8 cellular contexts compared by ENCODE assay signal in the genomic region with DNA sequence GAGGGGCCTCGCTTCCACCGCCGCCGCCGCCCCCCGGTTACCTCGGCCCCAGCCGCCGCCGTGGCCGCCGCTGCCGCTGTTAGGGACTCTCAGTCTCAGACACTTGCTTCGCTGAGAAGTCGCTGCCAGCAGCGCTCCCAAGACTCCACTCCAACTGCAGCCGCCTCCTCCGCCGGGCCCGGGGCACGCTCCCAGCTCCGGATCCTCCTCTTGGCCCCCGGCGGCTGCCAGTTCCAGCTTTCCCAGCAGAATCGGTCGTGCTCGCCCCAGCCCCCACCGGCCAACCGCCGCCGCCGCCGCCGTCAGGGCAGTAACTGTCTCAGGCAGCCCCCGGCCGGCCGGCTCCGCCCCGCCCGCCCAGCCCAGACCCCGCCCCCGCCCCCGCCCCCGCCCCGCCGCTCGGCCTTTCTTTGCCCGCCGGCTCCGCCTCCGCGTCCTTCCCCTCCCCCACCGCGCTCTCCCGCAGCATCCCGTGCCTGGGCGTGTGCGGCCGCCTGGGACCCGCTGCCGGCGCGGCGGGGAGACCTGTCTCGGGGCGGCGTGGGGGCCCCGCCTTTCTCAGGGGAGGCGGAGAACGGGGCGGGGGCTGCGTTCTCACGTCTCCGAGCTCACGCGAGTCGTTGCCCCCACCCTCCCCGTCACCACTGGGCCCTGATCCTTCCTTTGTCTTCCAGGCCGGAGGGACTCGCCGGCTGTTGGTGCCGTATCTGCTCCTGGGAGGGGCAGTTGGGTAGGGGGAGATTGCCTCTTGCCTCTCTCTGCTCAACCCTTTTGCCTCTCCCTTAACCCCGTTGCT. TPM values are rescaled to one million over a fixed set of nuclear protein-coding genes. Genes with fewer than 3 reads are reported as not detected.
DNase-seq lines count a peak whose midpoint lies in the region; ATAC-seq and TF ChIP-seq lines count a peak whose summit lies in the region.

A gene with protein sequence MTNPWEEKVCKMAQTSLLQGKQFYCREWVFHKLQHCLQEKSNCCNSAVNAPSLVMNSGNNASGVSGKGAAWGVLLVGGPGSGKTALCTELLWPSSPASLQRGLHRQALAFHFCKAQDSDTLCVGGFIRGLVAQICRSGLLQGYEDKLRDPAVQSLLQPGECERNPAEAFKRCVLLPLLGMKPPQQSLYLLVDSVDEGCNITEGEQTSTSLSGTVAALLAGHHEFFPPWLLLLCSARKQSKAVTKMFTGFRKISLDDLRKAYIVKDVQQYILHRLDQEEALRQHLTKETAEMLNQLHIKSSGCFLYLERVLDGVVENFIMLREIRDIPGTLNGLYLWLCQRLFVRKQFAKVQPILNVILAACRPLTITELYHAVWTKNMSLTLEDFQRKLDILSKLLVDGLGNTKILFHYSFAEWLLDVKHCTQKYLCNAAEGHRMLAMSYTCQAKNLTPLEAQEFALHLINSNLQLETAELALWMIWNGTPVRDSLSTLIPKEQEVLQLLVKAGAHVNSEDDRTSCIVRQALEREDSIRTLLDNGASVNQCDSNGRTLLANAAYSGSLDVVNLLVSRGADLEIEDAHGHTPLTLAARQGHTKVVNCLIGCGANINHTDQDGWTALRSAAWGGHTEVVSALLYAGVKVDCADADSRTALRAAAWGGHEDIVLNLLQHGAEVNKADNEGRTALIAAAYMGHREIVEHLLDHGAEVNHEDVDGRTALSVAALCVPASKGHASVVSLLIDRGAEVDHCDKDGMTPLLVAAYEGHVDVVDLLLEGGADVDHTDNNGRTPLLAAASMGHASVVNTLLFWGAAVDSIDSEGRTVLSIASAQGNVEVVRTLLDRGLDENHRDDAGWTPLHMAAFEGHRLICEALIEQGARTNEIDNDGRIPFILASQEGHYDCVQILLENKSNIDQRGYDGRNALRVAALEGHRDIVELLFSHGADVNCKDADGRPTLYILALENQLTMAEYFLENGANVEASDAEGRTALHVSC (N-terminal part only) (minus strand): TSS at position 316 of the 796 bp plus-strand sequence. CDS start 2,221 bp downstream, outside the sequence.

- TF ChIP-seq CTCF in GM12864 (IDR thresholded peaks at IDR 0.05; ENCODE audit: low read depth, low read length, missing control alignments) (no peak), SU-DHL-6 (IDR thresholded peaks at IDR 0.05; ENCODE audit: insufficient read depth, low read length, poor library complexity, severe bottlenecking) (no peak)

- no peaks in the 10 kb centered on the region for H3K27me3 ChIP-seq in SU-DHL-6 (ENCODE audit: low read length)

- H3K36me3 ChIP-seq in SU-DHL-6 (ENCODE audit: low read length), result no peaks in the 10 kb centered on the region

- H3K9me3 ChIP-seq in SU-DHL-6 (ENCODE audit: insufficient read depth, low read length), result no peaks in the 10 kb centered on the region

- peak within 1 kb of the TSS; percentile 76 for H3K4me3 ChIP-seq in GM12864 (ENCODE audit: low read depth, low read length)
- H3K4me3 ChIP-seq in SU-DHL-6 (ENCODE audit: insufficient read depth, low read length, poor library complexity, severe bottlenecking), result peak within 1 kb of the TSS; percentile 54

- intact Hi-C loops in left cardiac atrium (cut with DNase I), result loop anchor here in 1 of 2 donors (10.0 kb wide), 1 partner anchor 222 kb away; no protein-coding TSS in a partner anchor
- intact Hi-C loops in posterior cingulate gyrus (cut with DNase I), result no loop called here

- peak within 1 kb of the TSS; percentile 44 for H3K4me2 ChIP-seq in SU-DHL-6 (ENCODE audit: low read depth, low read length, poor library complexity, severe bottlenecking)

- no peaks in the 10 kb centered on the region for H3K79me2 ChIP-seq in SU-DHL-6 (ENCODE audit: insufficient read depth, low read length)

- no peaks in the 10 kb centered on the region for H4K20me1 ChIP-seq in SU-DHL-6 (ENCODE audit: low read depth, low read length)

- H3F3A ChIP-seq in SU-DHL-6 (ENCODE audit: insufficient read depth), result no peaks in the 10 kb centered on the region

- DNase-seq in GM12864 (ENCODE audit: low read depth) (peak; percentile 40), NCI-H1092 treated with DMSO at 0.1 percent for 48 hours (lab: John Stamatoyannopoulos, UW) (peak; percentile 92), amniotic stem cell (lab: John Stamatoyannopoulos, UW) (peak; percentile 89), left cardiac atrium (peak; percentile 94), posterior cingulate gyrus (peak; percentile 75 to 97 (median 84)), ureter (ENCODE audit: low spot score) (peak; percentile 90)

- peak within 1 kb of the TSS; percentile 52 for H3K9ac ChIP-seq in SU-DHL-6 (ENCODE audit: low read length)

- peak within 1 kb of the TSS; percentile 78 for H2AFZ ChIP-seq in SU-DHL-6 (ENCODE audit: low read depth, low read length, severe bottlenecking)

- no peaks in the 10 kb centered on the region for H3K9me2 ChIP-seq in SU-DHL-6 (replicated peaks; ENCODE audit: insufficient read depth, low read length)

- ATAC-seq in HG02623 (IDR thresholded peaks at IDR 0.05; ENCODE audit: unreplicated experiment), result peak; percentile 69
- ATAC-seq in left cardiac atrium, result peak; percentile 91 to 92

- H3K27ac ChIP-seq in SU-DHL-6 (ENCODE audit: low read depth, low read length), result no peak within 1 kb of the TSS

RNA-seq across cellular contexts. Expression of the gene that starts here (rescaled TPM):
- total RNA-seq in left cardiac atrium, result 10 to 100 TPM in 1 of 2 donors, 1 to 10 TPM in 1; 6.8 to 11.0 TPM
- total RNA-seq in ureter, result 49.0 TPM

Comparison
In these comparisons a context has a peak if more than half of its experiments do, and no peak if none do; other contexts are left out.
1. DNase-seq: peak in every context shown above with its lines; median percentile 94 in left cardiac atrium; 92 in NCI-H1092 treated with DMSO at 0.1 percent for 48 hours; 90 in ureter; 89 in amniotic stem cell; 84 in posterior cingulate gyrus; 40 in GM12864.